ENCODE assay signal across 8 cellular contexts in genomic region chr21:44846201-44846484, GRCh38. TPM values are rescaled to one million over a fixed set of nuclear protein-coding genes. Genes with fewer than 3 reads are reported as not detected.
A peak's percentile ranks its signal among the peaks of the same experiment; 100 is the strongest.
DNase-seq lines count a peak whose midpoint lies in the region; ATAC-seq and TF ChIP-seq lines count a peak whose summit lies in the region.

No MANE protein-coding gene starts in this region.

- intact Hi-C loops in A673 (cut with micrococcal nuclease; ENCODE audit: unreplicated experiment): no loop called here
- intact Hi-C loops in mammary epithelial cell (cut with micrococcal nuclease): loop anchor here (1.0 to 2.0 kb wide), 2 partner anchors 17 to 45 kb away; partner anchors contain the start of gene UBE2G2

- peaks cover 5% of the 10 kb centered on the region for H3K79me2 ChIP-seq in mammary epithelial cell (ENCODE audit: insufficient read depth, low read length)

- no peaks in the 10 kb centered on the region for H4K20me1 ChIP-seq in mammary epithelial cell (ENCODE audit: insufficient read depth, low read length)

- H3K4me2 ChIP-seq in mammary epithelial cell (ENCODE audit: insufficient read depth, low read depth, low read length): peak overlapping the region; percentile 82

- H3K36me3 ChIP-seq in A673 (ENCODE audit: insufficient read depth, low read length, poor library complexity, severe bottlenecking) (peaks cover 25% of the 10 kb centered on the region), HAP-1 (replicated peaks) (peaks cover 14% of the 10 kb centered on the region), mammary epithelial cell (ENCODE audit: insufficient read depth, low read length) (peaks cover 15% of the 10 kb centered on the region), muscle layer of duodenum (ENCODE audit: control insufficient read depth in 1 of 2, insufficient read depth in 2 of 2, low read length in 2 of 2) (peaks cover 20 to 27% of the 10 kb centered on the region in 2 donors)

- H3K9me3 ChIP-seq in A673 (ENCODE audit: low read depth, low read length, poor library complexity, severe bottlenecking) (no peaks in the 10 kb centered on the region), HAP-1 (no peaks in the 10 kb centered on the region), mammary epithelial cell (replicated peaks; ENCODE audit: insufficient read depth, low read length) (no peaks in the 10 kb centered on the region), muscle layer of duodenum (ENCODE audit: control insufficient read depth in 1 of 2, low read length in 2 of 2) (no peaks in the 10 kb centered on the region)

- dilution Hi-C loops in mammary epithelial cell (cut with HindIII; ENCODE audit: low sequenced_read_pairs): no loop called here

- POLR2A ChIA-PET in A673 (lab: Charles Lee; ENCODE audit: low non-redundant PET): no interaction called here

- DNase-seq in A673 (ENCODE audit: low spot score): no peak
- DNase-seq in HAP-1 (ENCODE audit: low spot score in 2 of 2): no peak
- DNase-seq in mammary epithelial cell: no peak
- no peak for DNase-seq in NCI-H446 (lab: John Stamatoyannopoulos, UW)
- DNase-seq in DMS79 (lab: John Stamatoyannopoulos, UW): no peak
- DNase-seq in foreskin melanocyte: no peak

- H3K27me3 ChIP-seq in A673 (replicated peaks; ENCODE audit: insufficient read depth, low read depth, low read length, poor library complexity): no peaks in the 10 kb centered on the region
- peaks cover 3% of the 10 kb centered on the region; the same call in 1 of the 2 replicates for H3K27me3 ChIP-seq in HAP-1 (ENCODE audit: low read depth)
- H3K27me3 ChIP-seq in mammary epithelial cell (ENCODE audit: insufficient read depth, low read length): no peaks in the 10 kb centered on the region
- no peaks in the 10 kb centered on the region for H3K27me3 ChIP-seq in muscle layer of duodenum (ENCODE audit: low read depth, low read length)

- H2AFZ ChIP-seq in mammary epithelial cell (ENCODE audit: low read depth, low read length): peak overlapping the region; percentile 72

- H3K4me3 ChIP-seq in A673 (ENCODE audit: low read depth, low read length, poor library complexity, severe bottlenecking): peak overlapping the region; percentile 34
- peak overlapping the region; percentile 25 for H3K4me3 ChIP-seq in HAP-1
- peak overlapping the region; percentile 15 to 47 (median 28) for H3K4me3 ChIP-seq in mammary epithelial cell (replicated peaks in 1 of 3; ENCODE audit: insufficient read depth in 1 of 3, low read depth in 2 of 3, low read length in 3 of 3)
- H3K4me3 ChIP-seq in muscle layer of duodenum (ENCODE audit: low read depth in 1 of 2, low read length in 2 of 2): peak overlapping the region; percentile 42 to 55

- ATAC-seq in GM19397 (IDR thresholded peaks at IDR 0.05; ENCODE audit: unreplicated experiment): no peak

- CTCF ChIA-PET in A673 (lab: Charles Lee): no interaction called here
- CTCF ChIA-PET in mammary epithelial cell (lab: Charles Lee; ENCODE audit: low non-redundant PET): no interaction called here

- peak overlapping the region; percentile 13 for H3K27ac ChIP-seq in A673 (ENCODE audit: low read depth, low read length, poor library complexity, severe bottlenecking)
- no peak overlapping the region for H3K27ac ChIP-seq in mammary epithelial cell (ENCODE audit: insufficient read depth, low read depth, low read length)
- H3K27ac ChIP-seq in muscle layer of duodenum (ENCODE audit: low read length): no peak overlapping the region

- 0% methylated on average over 1 of the region's 1 CpG for WGBS in mammary epithelial cell (ENCODE audit: low coverage, missing lambda C conversion rate)

- no peak; the same call in 1 of the 2 replicates for TF ChIP-seq CTCF in A673 (conservative IDR thresholded peaks at IDR 0.05; ENCODE audit: low read depth, low read length)
- no peak for TF ChIP-seq CTCF in mammary epithelial cell (conservative IDR thresholded peaks at IDR 0.05 in 1 of 2, IDR thresholded peaks at IDR 0.05 in 1 of 2; ENCODE audit: extremely low read depth in 1 of 2, insufficient read depth in 1 of 2, low read depth in 1 of 2, low read length in 2 of 2)

- BruUV-seq in A673 (replicated peaks; lab: Mats Ljungman, UMichigan): no TSS peak
- no TSS peak for BruUV-seq in mammary epithelial cell (replicated peaks; lab: Mats Ljungman, UMichigan)

- peaks cover 10% of the 10 kb centered on the region for H3K4me1 ChIP-seq in A673 (ENCODE audit: insufficient read depth, low read length, poor library complexity, severe bottlenecking)
- H3K4me1 ChIP-seq in HAP-1: peaks cover 9% of the 10 kb centered on the region
- peaks cover 20% of the 10 kb centered on the region for H3K4me1 ChIP-seq in mammary epithelial cell (ENCODE audit: insufficient read depth, low read length)
- peaks cover 7 to 19% of the 10 kb centered on the region in 2 donors for H3K4me1 ChIP-seq in muscle layer of duodenum (ENCODE audit: control insufficient read depth in 1 of 2, insufficient read depth in 2 of 2, low read length in 2 of 2)

- no peak overlapping the region for H3K9ac ChIP-seq in mammary epithelial cell (ENCODE audit: insufficient read depth, low read length)

- in situ Hi-C loops in HAP-1 (cut with MboI; ENCODE audit: low sequenced_read_pairs) (no loop called here), mammary epithelial cell (cut with MboI; ENCODE audit: low sequenced_read_pairs in 2 of 2) (no loop called here)

RNA-seq across cellular contexts. Expression of gene PTTG1IP, which starts 27.3 kb away (rescaled TPM):
- 216 and 217 TPM in 2 replicates for total RNA-seq in A673 (2021)
- 100 to 1,000 TPM; 131 to 269 TPM for total RNA-seq in mammary epithelial cell
- polyA plus RNA-seq in mammary epithelial cell: 146 TPM
- 174 TPM for polyA minus RNA-seq in mammary epithelial cell

RNA-seq across cellular contexts. Expression of gene SUMO3, which starts 28.3 kb away (rescaled TPM):
- 124 and 132 TPM in 2 replicates for total RNA-seq in A673 (2021)
- total RNA-seq in mammary epithelial cell: 10 to 100 TPM; 58.1 to 58.8 TPM
- polyA plus RNA-seq in mammary epithelial cell: 89.6 TPM
- 52.9 TPM for polyA minus RNA-seq in mammary epithelial cell

RNA-seq across cellular contexts. Expression of gene UBE2G2, which starts 44.5 kb away (rescaled TPM):
- total RNA-seq in A673 (2021) (204 and 212 TPM in 2 replicates), mammary epithelial cell (10 to 100 TPM; 85.7 to 93.1 TPM)
- polyA plus RNA-seq in mammary epithelial cell: 82.0 TPM
- 82.4 TPM for polyA minus RNA-seq in mammary epithelial cell
